ENCODE assay signal across 18 cellular contexts in genomic region chr1:92940541-92940940, GRCh38. TPM values are rescaled to one million over a fixed set of nuclear protein-coding genes. Genes with fewer than 3 reads are reported as not detected.
DNase-seq lines count a peak whose midpoint lies in the region; FAIRE-seq and TF ChIP-seq lines count a peak whose summit lies in the region.
"Had no signal": no experiment of that assay in that cellular context is flagged by ENCODE, and none has a peak within 500 bp of the region (broad histone marks: within the 10 kb centered on the region; RNA-seq: fewer than 3 reads in every experiment).

No MANE protein-coding gene starts in this region.

- no peak overlapping the region for H3K4me3 ChIP-seq in HEK293 (ENCODE audit: low read depth, low read length)
- H3K4me3 ChIP-seq: left ventricle myocardium inferior, transverse colon had no signal

- no peak for TF ChIP-seq POLR2A in GM12891 (IDR thresholded peaks at IDR 0.05; ENCODE audit: low read depth, low read length)

- POLR2A ChIA-PET in HEK293 (lab: Yijun Ruan, JAX), result no interaction called here

- no peaks in the 10 kb centered on the region for H3K9me3 ChIP-seq in HEK293 (ENCODE audit: control insufficient read depth, insufficient read depth, low read depth, low read length)
- H3K9me3 ChIP-seq: Caco-2, left ventricle myocardium inferior, transverse colon had no signal

- no peak overlapping the region for H3K27ac ChIP-seq in HEK293 (ENCODE audit: extremely low read depth, low read depth, low read length)
- H3K27ac ChIP-seq: epithelial cell of prostate, left ventricle myocardium inferior, transverse colon had no signal

- no peak for FAIRE-seq in GM12891 (lab: Jason Lieb, UNC)

- DNase-seq in EH (ENCODE audit: low read depth) (peak; percentile 90), amniotic stem cell (lab: John Stamatoyannopoulos, UW) (peak; percentile 28), fibroblast of peridontal ligament (ENCODE audit: extremely low read depth) (peak; percentile 78), GM12891 (ENCODE audit: insufficient read length, low spot score) (no peak), NOMO-1 treated with dmso at 0.1 percent for 144 hours (lab: John Stamatoyannopoulos, UW; ENCODE audit: unreplicated experiment) (no peak), cortex of kidney (lab: John Stamatoyannopoulos, UW) (no peak)
- DNase-seq: activated CD4-positive, alpha-beta T cell treated with anti-CD3 and anti-CD28 coated beads for 48 hours; activated gamma-delta T cell; Caco-2; H7; left ventricle myocardium inferior; NCI-H187; NCI-H345; stimulated activated CD4-positive, alpha-beta T cell treated with anti-CD3 and anti-CD28 coated beads, Interleukin-1b, Interleukin-23, amount 100 ng/mL, for 48 hours; stimulated activated naive CD8-positive, alpha-beta T cell treated with anti-CD3 and anti-CD28 coated beads, Interleukin-15, Interleukin-2, amounts not matched to agents 100 U/mL and 50 U/mL, for 24 hours; transverse colon had no signal

- CTCF ChIA-PET in HEK293 (lab: Yijun Ruan, JAX), result interaction anchor here (0.5 to 1.5 kb wide), 7 partner anchors 19 to 1697 kb away, joined by 3 to 5 read pairs (median 3); no protein-coding TSS in a partner anchor

- no peaks in the 10 kb centered on the region for H3K36me3 ChIP-seq in HEK293 (ENCODE audit: control insufficient read depth in 2 of 2, insufficient read depth in 1 of 2, low read length in 2 of 2)
- H3K36me3 ChIP-seq: left ventricle myocardium inferior, transverse colon had no signal

- peaks cover 6% of the 10 kb centered on the region; the same call in 1 of the 2 replicates for H3K4me1 ChIP-seq in HEK293 (ENCODE audit: control insufficient read depth, insufficient read depth, low read length)
- H3K4me1 ChIP-seq: Caco-2 had no signal

- no peak for TF ChIP-seq CTCF in HEK293 (tag by site-specific recombination; IDR thresholded peaks at IDR 0.05)

TF ChIP-seq in HEK293, 187 proteins besides CTCF, POLR2A, EP300 and RAD21 (continues in another document):
- TF ChIP-seq ZNF660 (tag by site-specific recombination; IDR thresholded peaks at IDR 0.05) (peak; percentile 97), ZBTB11 (tag by site-specific recombination; conservative IDR thresholded peaks at IDR 0.05; ENCODE audit: low read depth) (no peak), ZNF394 (tag by site-specific recombination; IDR thresholded peaks at IDR 0.05; ENCODE audit: borderline replicate concordance) (peak; percentile 15; the same call in 1 of the 2 replicates), PRDM6 (tag by site-specific recombination; IDR thresholded peaks at IDR 0.05) (peak; percentile 59), ZNF837 (tag by site-specific recombination; IDR thresholded peaks at IDR 0.05) (no peak), ZEB2 (tag by site-specific recombination; IDR thresholded peaks at IDR 0.05) (0 out of 2 replicates have a peak, but pooled peaks have one; percentile 27), ZNF184 (tag by site-specific recombination; IDR thresholded peaks at IDR 0.05) (peak; percentile 73; the same call in 1 of the 2 replicates)

TF ChIP-seq in GM12891, 5 proteins besides CTCF, POLR2A, EP300 and RAD21:
- no peak for TF ChIP-seq POLR2AphosphoS5 (IDR thresholded peaks at IDR 0.05; ENCODE audit: low read depth, low read length)
- no peak for TF ChIP-seq TAF1 (IDR thresholded peaks at IDR 0.05; ENCODE audit: low read depth, low read length)
- TF ChIP-seq SPI1 (IDR thresholded peaks at IDR 0.05; ENCODE audit: low read depth, low read length), result no peak
- no peak for TF ChIP-seq PAX5 (IDR thresholded peaks at IDR 0.05; ENCODE audit: insufficient read depth, low read length, severe bottlenecking)
- no peak for TF ChIP-seq POU2F2 (IDR thresholded peaks at IDR 0.05; ENCODE audit: low read depth, low read length)

RNA-seq across cellular contexts. Expression of gene DIPK1A, which starts 20.7 kb away (rescaled TPM):
- polyA plus RNA-seq in GM12891 (2012; ENCODE audit: low read depth, missing spikeins), result 1.7 TPM

Comparison
In these comparisons a context has a peak if more than half of its experiments do, and no peak if none do; other contexts are left out.
1. DNase-seq: peak in EH (single experiment), amniotic stem cell (single experiment) and fibroblast of peridontal ligament (single experiment); none in GM12891 (single experiment), NOMO-1 treated with dmso at 0.1 percent for 144 hours (single experiment) and cortex of kidney (single experiment).